8 cellular contexts compared by ENCODE assay signal in the genomic region with DNA sequence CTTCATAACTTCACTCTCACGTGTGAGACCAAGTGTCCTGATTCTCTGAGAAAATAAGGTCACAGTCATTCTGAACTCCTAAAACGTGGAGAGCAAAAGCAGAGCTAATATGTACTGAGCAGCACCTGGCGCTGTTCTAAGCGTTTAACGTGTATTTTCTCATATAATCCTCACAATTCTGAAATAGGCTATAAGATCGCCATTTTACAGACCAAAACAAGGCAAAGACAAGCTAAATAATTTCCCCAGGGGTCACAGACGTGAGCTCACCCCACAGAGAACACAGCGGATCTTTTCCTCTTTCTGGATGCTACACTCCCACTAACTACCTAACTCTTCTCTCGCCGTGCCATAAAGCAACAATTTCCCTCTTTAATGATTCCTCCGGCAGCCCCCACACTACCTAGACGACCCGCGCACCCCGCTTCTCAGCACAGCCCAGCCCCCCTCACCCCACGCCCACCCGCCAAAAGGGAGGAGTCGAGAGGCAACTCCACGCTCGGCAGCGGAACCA. TPM values are rescaled to one million over a fixed set of nuclear protein-coding genes. Genes with fewer than 3 reads are reported as not detected.
DNase-seq lines count a peak whose midpoint lies in the region; ATAC-seq and TF ChIP-seq lines count a peak whose summit lies in the region.

No MANE protein-coding gene starts in this region.

- peaks cover 18 to 29% (median 28%) of the 10 kb centered on the region in 3 donors for H3K4me1 Mint-ChIP-seq in CD8-positive, alpha-beta memory T cell

- H3K4me1 ChIP-seq in CD8-positive, alpha-beta memory T cell (ENCODE audit: insufficient read depth, low read length), result peaks cover 15% of the 10 kb centered on the region
- H3K4me1 ChIP-seq in breast epithelium, result no peaks in the 10 kb centered on the region
- H3K4me1 ChIP-seq in subcutaneous abdominal adipose tissue (ENCODE audit: control insufficient read depth in 5 of 5, insufficient read depth in 5 of 5, low read length in 5 of 5), result peaks cover 0 to 26% (median 21%) of the 10 kb centered on the region in 5 donors

- TF ChIP-seq CTCF in breast epithelium (IDR thresholded peaks at IDR 0.05), result no peak

- no peaks in the 10 kb centered on the region for H3K36me3 ChIP-seq in CD8-positive, alpha-beta memory T cell (ENCODE audit: insufficient read depth, low read length)
- H3K36me3 ChIP-seq in breast epithelium (no peaks in the 10 kb centered on the region), subcutaneous abdominal adipose tissue (ENCODE audit: control insufficient read depth in 5 of 5, insufficient read depth in 5 of 5, low read length in 5 of 5) (no peaks in the 10 kb centered on the region)

- CTCF ChIA-PET in CD8-positive, alpha-beta memory T cell (lab: Charles Lee), result interaction anchor here (1.3 to 1.9 kb wide), 3 partner anchors 9 to 721 kb away, joined by 3 to 7 read pairs (median 6); no protein-coding TSS in a partner anchor

- H3K27me3 ChIP-seq in CD8-positive, alpha-beta memory T cell (ENCODE audit: insufficient read depth, low read length, poor library complexity, severe bottlenecking), result no peaks in the 10 kb centered on the region
- no peaks in the 10 kb centered on the region for H3K27me3 ChIP-seq in breast epithelium
- no peaks in the 10 kb centered on the region for H3K27me3 ChIP-seq in subcutaneous abdominal adipose tissue (ENCODE audit: control insufficient read depth in 5 of 5, insufficient read depth in 4 of 5, low read length in 5 of 5)

- no peaks in the 10 kb centered on the region for H3K9me3 ChIP-seq in CD8-positive, alpha-beta memory T cell (ENCODE audit: low read length)
- H3K9me3 ChIP-seq in breast epithelium (no peaks in the 10 kb centered on the region), subcutaneous abdominal adipose tissue (ENCODE audit: control insufficient read depth in 5 of 5, low read length in 5 of 5) (no peaks in the 10 kb centered on the region)

- ATAC-seq in GM21529 (IDR thresholded peaks at IDR 0.05; ENCODE audit: unreplicated experiment), result peak; percentile 4
- ATAC-seq in left lobe of liver, result peak; percentile 17

- no peaks in the 10 kb centered on the region for H3K9me3 Mint-ChIP-seq in CD8-positive, alpha-beta memory T cell

- peak overlapping the region; percentile 97 for H3K4me3 ChIP-seq in CD8-positive, alpha-beta memory T cell (ENCODE audit: low read length)
- peak overlapping the region; percentile 65 to 93 (median 69) for H3K4me3 ChIP-seq in breast epithelium
- H3K4me3 ChIP-seq in subcutaneous abdominal adipose tissue (ENCODE audit: low read depth in 1 of 5, low read length in 5 of 5), result peak overlapping the region; percentile 86 to 92 (median 91)

- peak overlapping the region; percentile 7 to 92 (median 90) for H3K9ac ChIP-seq in subcutaneous abdominal adipose tissue (ENCODE audit: low read length in 5 of 5)

- H3K4me3 Mint-ChIP-seq in CD8-positive, alpha-beta memory T cell, result peak overlapping the region; percentile 93 to 99 (median 97)

- H3K27ac Mint-ChIP-seq in CD8-positive, alpha-beta memory T cell, result peak overlapping the region; percentile 94 to 100 (median 99)

- TF ChIP-seq POLR2A in breast epithelium (IDR thresholded peaks at IDR 0.05), result no peak

- peak in 1 of 5 donors; percentile 89 for DNase-seq in CD8-positive, alpha-beta memory T cell
- DNase-seq in NOMO-1 treated with DMSO at 0.1 percent for 48 hours (lab: John Stamatoyannopoulos, UW; ENCODE audit: unreplicated experiment) (peak; percentile 62), breast epithelium (ENCODE audit: low spot score in 2 of 2) (no peak), left lobe of liver (ENCODE audit: low spot score) (no peak), T1000 (lab: John Stamatoyannopoulos, UW) (no peak), NCI-H510A (lab: John Stamatoyannopoulos, UW) (no peak)

- no peaks in the 10 kb centered on the region for H3K27me3 Mint-ChIP-seq in CD8-positive, alpha-beta memory T cell

- H3K36me3 Mint-ChIP-seq in CD8-positive, alpha-beta memory T cell, result peaks cover 0 to 14% (median 0%) of the 10 kb centered on the region in 3 donors

- H3K27ac ChIP-seq in CD8-positive, alpha-beta memory T cell (ENCODE audit: low read depth, low read length), result peak overlapping the region; percentile 94
- peak overlapping the region; percentile 97 to 99 for H3K27ac ChIP-seq in breast epithelium
- H3K27ac ChIP-seq in subcutaneous abdominal adipose tissue (ENCODE audit: low read depth, low read length), result peak overlapping the region; percentile 97

- intact Hi-C loops in breast epithelium (cut with DNase I; ENCODE audit: low total_unique reads), result no loop called here

- POLR2A ChIA-PET in CD8-positive, alpha-beta memory T cell (lab: Charles Lee), result interaction anchor here (1.0 to 1.1 kb wide), 2 partner anchors 45 to 634 kb away, joined by 3 to 6 read pairs; no protein-coding TSS in a partner anchor

RNA-seq across cellular contexts. Expression of a gene that starts 0.6 kb away (rescaled TPM):
- 10 to 100 TPM; 14.6 to 17.1 TPM for total RNA-seq in CD8-positive, alpha-beta memory T cell
- polyA plus RNA-seq in CD8-positive, alpha-beta memory T cell, result 13.7 TPM
- total RNA-seq in breast epithelium (10 to 100 TPM in 2 of 3 donors, 1 to 10 TPM in 1; 6.9 to 15.1 (median 13.6) TPM), left lobe of liver (1.2 TPM)

RNA-seq across cellular contexts. Expression of a gene that starts 49.0 kb away (rescaled TPM):
- 10 to 100 TPM; 25.3 to 25.8 TPM for total RNA-seq in CD8-positive, alpha-beta memory T cell
- polyA plus RNA-seq in CD8-positive, alpha-beta memory T cell, result 16.1 TPM
- 1 to 10 TPM; 2.7 to 7.3 (median 7.2) TPM for total RNA-seq in breast epithelium
- 0.15 TPM for total RNA-seq in left lobe of liver
